Comparison of ENCODE assay signal across 33 cellular contexts in the genomic region with DNA sequence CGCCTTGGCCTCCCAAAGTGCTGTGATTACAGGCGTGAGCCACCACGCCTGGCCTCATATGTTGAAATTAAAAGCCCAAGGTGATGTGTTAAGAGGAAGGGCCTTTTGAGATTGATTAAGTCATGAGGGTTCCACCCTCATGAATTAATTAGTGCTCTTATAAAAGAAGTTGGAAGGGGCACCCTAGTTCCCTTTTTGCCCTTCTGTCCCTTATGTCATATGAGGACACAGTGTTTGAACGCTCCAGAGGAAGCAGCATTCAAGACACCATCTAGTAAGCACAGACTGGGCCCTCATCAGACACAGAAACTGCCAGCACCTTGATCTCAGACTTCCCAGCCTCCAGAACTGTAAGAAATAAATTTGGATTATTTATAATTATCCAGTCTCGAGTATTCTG. TPM values are rescaled to one million over a fixed set of nuclear protein-coding genes. Genes with fewer than 3 reads are reported as not detected.
"Had no signal": no experiment of that assay in that cellular context is flagged by ENCODE, and none has a peak within 500 bp of the region (broad histone marks: within the 10 kb centered on the region; RNA-seq: fewer than 3 reads in every experiment).

No MANE protein-coding gene starts in this region.

- H3K27ac ChIP-seq: adrenal gland, body of pancreas, brain microvascular endothelial cell, breast epithelium, WERI-Rb-1 had no signal

- H3K27me3 ChIP-seq: adrenal gland, body of pancreas, brain microvascular endothelial cell had no signal

- H3K9me3 ChIP-seq: adrenal gland, body of pancreas, breast epithelium had no signal

- H3K4me1 ChIP-seq: breast epithelium had no signal

- H3K36me3 ChIP-seq: adrenal gland, brain microvascular endothelial cell, breast epithelium, WERI-Rb-1 had no signal

- ATAC-seq: activated CD4-positive, alpha-beta T cell treated with anti-CD3 and anti-CD28 coated beads for 36 hours; activated CD4-positive, CD25-positive, alpha-beta regulatory T cell treated with anti-CD3 and anti-CD28 coated beads, Interleukin-2, amount 50 U/mL, for 24 hours; activated naive CD4-positive, alpha-beta T cell treated with anti-CD3 and anti-CD28 coated beads, Interleukin-2, amount 50 U/mL, for 72 hours; activated T-cell treated with anti-CD3 and anti-CD28 coated beads, Interleukin-2, amount 50 U/mL, for 4 hours; activated T-cell treated with anti-CD3 and anti-CD28 coated beads, Interleukin-2, amount 50 U/mL, for 72 hours; activated T-helper 17 cell treated with anti-CD3 and anti-CD28 coated beads, Interleukin-2, amount 50 U/mL, for 72 hours; body of pancreas; WTC11 had no signal

- H3K4me3 ChIP-seq: adrenal gland, body of pancreas, breast epithelium had no signal

- DNase-seq: activated CD4-positive, alpha-beta memory T cell treated with anti-CD3 and anti-CD28 coated beads for 36 hours; activated CD4-positive, alpha-beta T cell treated with anti-CD3 and anti-CD28 coated beads for 1 hour; activated CD4-positive, alpha-beta T cell treated with anti-CD3 and anti-CD28 coated beads for 36 hours; activated CD4-positive, alpha-beta T cell treated with anti-CD3 and anti-CD28 coated beads for 48 hours; activated CD4-positive, alpha-beta T cell treated with anti-CD3 and anti-CD28 coated beads, Interleukin-2, amount 10 ng/mL, durations not matched to agents 7 days and 5 days; activated CD4-positive, CD25-positive, alpha-beta regulatory T cell; activated CD8-positive, alpha-beta memory T cell treated with anti-CD3 and anti-CD28 coated beads, Interleukin-2, amount 50 U/mL, for 4 hours; activated CD8-positive, alpha-beta T cell treated with anti-CD3 and anti-CD28 coated beads for 36 hours; activated effector memory CD4-positive, alpha-beta T cell treated with anti-CD3 and anti-CD28 coated beads, Interleukin-2, amount 50 U/mL, for 16 hours; activated gamma-delta T cell treated with Interleukin-2 at 50 U/mL for 16 hours; activated naive CD4-positive, alpha-beta T cell; activated naive CD4-positive, alpha-beta T cell treated with anti-CD3 and anti-CD28 coated beads for 36 hours; activated naive CD4-positive, alpha-beta T cell treated with anti-CD3 and anti-CD28 coated beads, Interleukin-2, amount 50 U/mL, for 16 hours; activated naive CD8-positive, alpha-beta T cell treated with anti-CD3 and anti-CD28 coated beads for 36 hours; activated T-cell treated with anti-CD3 and anti-CD28 coated beads for 4 hours; activated T-cell treated with anti-CD3 and anti-CD28 coated beads, Interleukin-2, amount 50 U/mL, for 1 hour; activated T-cell treated with anti-CD3 and anti-CD28 coated beads, Interleukin-2, amount 50 U/mL, for 4 hours; activated T-cell treated with anti-CD3 and anti-CD28 coated beads, Interleukin-2, amount 50 U/mL, for 72 hours; adrenal gland; amniotic stem cell; aorta; body of pancreas; brain microvascular endothelial cell; central memory CD4-positive, alpha-beta T cell; T-helper 1 cell; T-helper 2 cell; T-helper 9 cell; WERI-Rb-1 had no signal

RNA-seq across cellular contexts. Expression of a gene that starts 5.1 kb away (rescaled TPM):
- total RNA-seq: body of pancreas had no signal
